Comparison of ENCODE assay signal across 8 cellular contexts in genomic region chr3:15601399-15602145, GRCh38. TPM values are rescaled to one million over a fixed set of nuclear protein-coding genes. Genes with fewer than 3 reads are reported as not detected.
DNase-seq lines count a peak whose midpoint lies in the region; ATAC-seq and TF ChIP-seq lines count a peak whose summit lies in the region.

TSS of gene BTD (plus strand) at chr3:15601745. CDS start at chr3:15635440, 33,695 bp downstream.
TSS of gene HACL1 (minus strand) at chr3:15601569. CDS start at chr3:15601463, 106 bp downstream.

- H3K9me2 ChIP-seq in GM23248 (ENCODE audit: insufficient read depth), result no peaks in the 10 kb centered on the region
- H3K9me2 ChIP-seq in Loucy (replicated peaks; ENCODE audit: low read depth, low read length), result no peaks in the 10 kb centered on the region

- H3K9me3 Mint-ChIP-seq in activated T-helper 17 cell treated with anti-CD3 and anti-CD28 coated beads, Interleukin-2, amount 50 U/mL, for 72 hours, result no peaks in the 10 kb centered on the region

- peaks cover 24% of the 10 kb centered on the region for H3K4me1 ChIP-seq in GM23248 (ENCODE audit: insufficient read depth)
- H3K4me1 ChIP-seq in Loucy (ENCODE audit: insufficient read depth, low read length, poor library complexity, severe bottlenecking), result peaks cover 9% of the 10 kb centered on the region
- H3K4me1 ChIP-seq in thoracic aorta (ENCODE audit: control insufficient read depth in 1 of 2, low read depth in 2 of 2), result peaks cover 20 to 24% of the 10 kb centered on the region in 2 donors

- H3K36me3 Mint-ChIP-seq in activated T-helper 17 cell treated with anti-CD3 and anti-CD28 coated beads, Interleukin-2, amount 50 U/mL, for 72 hours (ENCODE audit: low read depth), result peaks cover 51% of the 10 kb centered on the region

- H3K27me3 ChIP-seq in GM23248 (replicated peaks; ENCODE audit: insufficient read depth) (no peaks in the 10 kb centered on the region), Loucy (ENCODE audit: insufficient read depth, low read length, poor library complexity, severe bottlenecking) (no peaks in the 10 kb centered on the region), thoracic aorta (replicated peaks; ENCODE audit: insufficient read depth) (no peaks in the 10 kb centered on the region)

- H3K79me2 ChIP-seq in GM23248 (ENCODE audit: insufficient read depth) (peaks cover 25% of the 10 kb centered on the region), Loucy (ENCODE audit: insufficient read depth, low read length) (peaks cover 28% of the 10 kb centered on the region)

- peak within 1 kb of the TSS; percentile 88 for H3K9ac ChIP-seq in GM23248
- H3K9ac ChIP-seq in Loucy (ENCODE audit: low read depth, low read length, poor library complexity, severe bottlenecking), result peak within 1 kb of the TSS; percentile 79

- in situ Hi-C loops in GM23248 (cut with MboI), result no loop called here

- H3K27ac Mint-ChIP-seq in activated T-helper 17 cell treated with anti-CD3 and anti-CD28 coated beads, Interleukin-2, amount 50 U/mL, for 72 hours, result peak within 1 kb of the TSS; percentile 99

- H3K9me3 ChIP-seq in GM23248 (ENCODE audit: low read depth) (no peaks in the 10 kb centered on the region), Loucy (ENCODE audit: insufficient read depth, low read depth, low read length) (no peaks in the 10 kb centered on the region), thoracic aorta (no peaks in the 10 kb centered on the region)

- H3K36me3 ChIP-seq in GM23248 (ENCODE audit: low read depth) (peaks cover 7% of the 10 kb centered on the region; the same call in 1 of the 2 replicates), Loucy (ENCODE audit: insufficient read depth, low read length) (no peaks in the 10 kb centered on the region; the same call in 1 of the 2 replicates), thoracic aorta (peaks cover 7% of the 10 kb centered on the region)

- H3K27ac ChIP-seq in GM23248 (peak within 1 kb of the TSS; percentile 81), thoracic aorta (peak within 1 kb of the TSS; percentile 83)

- H3K4me3 Mint-ChIP-seq in activated T-helper 17 cell treated with anti-CD3 and anti-CD28 coated beads, Interleukin-2, amount 50 U/mL, for 72 hours, result peak within 1 kb of the TSS; percentile 100

- H3F3A ChIP-seq in GM23248 (ENCODE audit: insufficient read depth), result peaks cover 7% of the 10 kb centered on the region
- H3F3A ChIP-seq in Loucy (ENCODE audit: low read depth), result no peaks in the 10 kb centered on the region

- no peaks in the 10 kb centered on the region for H3K27me3 Mint-ChIP-seq in activated T-helper 17 cell treated with anti-CD3 and anti-CD28 coated beads, Interleukin-2, amount 50 U/mL, for 72 hours

- H3K4me2 ChIP-seq in GM23248 (ENCODE audit: unreplicated experiment) (peak within 1 kb of the TSS; percentile 84), Loucy (ENCODE audit: low read depth, low read length, poor library complexity, severe bottlenecking) (peak within 1 kb of the TSS; percentile 96)

- H4K20me1 ChIP-seq in GM23248 (ENCODE audit: insufficient read depth) (no peaks in the 10 kb centered on the region), Loucy (ENCODE audit: insufficient read depth, low read length, poor library complexity, severe bottlenecking) (no peaks in the 10 kb centered on the region)

- 1% methylated on average over 53 to 60 of the region's 61 CpGs for WGBS in GM23248 (ENCODE audit: low coverage in 1 of 2, low lambda C conversion rate in 2 of 2, missing lambda C conversion rate in 2 of 2), 2 experiments

- peak; percentile 100 for DNase-seq in EL
- DNase-seq in GM23248, result peak; percentile 99
- DNase-seq in foreskin melanocyte, result peak; percentile 99
- DNase-seq in occipital lobe (lab: John Stamatoyannopoulos, UW), result no peak
- DNase-seq in thoracic aorta (ENCODE audit: low spot score), result peak; percentile 94
- no peak for DNase-seq in NCI-H748 treated with DMSO at 0.1 percent for 48 hours (lab: John Stamatoyannopoulos, UW)

- TF ChIP-seq CTCF in Loucy (conservative IDR thresholded peaks at IDR 0.05; ENCODE audit: low read length), result peak; percentile 43
- no peak for TF ChIP-seq CTCF in thoracic aorta (IDR thresholded peaks at IDR 0.05)

- H2AFZ ChIP-seq in GM23248 (peak within 1 kb of the TSS; percentile 92), Loucy (ENCODE audit: low read length) (peak within 1 kb of the TSS; percentile 90)

- H3K4me1 Mint-ChIP-seq in activated T-helper 17 cell treated with anti-CD3 and anti-CD28 coated beads, Interleukin-2, amount 50 U/mL, for 72 hours, result peaks cover 36% of the 10 kb centered on the region

- H3K4me3 ChIP-seq in GM23248, result peak within 1 kb of the TSS; percentile 97
- peak within 1 kb of the TSS; percentile 87 for H3K4me3 ChIP-seq in Loucy (ENCODE audit: low read length, poor library complexity, severe bottlenecking)
- peak within 1 kb of the TSS; percentile 97 for H3K4me3 ChIP-seq in thoracic aorta

- peak; percentile 93 for ATAC-seq in activated T-helper 17 cell treated with anti-CD3 and anti-CD28 coated beads, Interleukin-2, amount 50 U/mL, for 72 hours (replicated peaks)
- ATAC-seq in thoracic aorta (ENCODE audit: insufficient number of reproducible peaks, low FRiP score, low read depth), result peak; percentile 99

RNA-seq across cellular contexts. Expression of gene BTD, which starts in this region (rescaled TPM):
- total RNA-seq in GM23248 (2014; rRNA removed; shearing (Covaris generic)), result 24.2 and 48.0 TPM in 2 replicates
- 19.7 and 20.1 TPM in 2 replicates for polyA plus RNA-seq in GM23248 (2016; fragmentation: Nextera tagmentation; extraction: Ambion mirVana)
- total RNA-seq in activated T-helper 17 cell treated with anti-CD3 and anti-CD28 coated beads, Interleukin-2, amount 50 U/mL, for 72 hours, result 10 to 100 TPM in 1 of 2 donors, 1 to 10 TPM in 1; 9.9 to 15.2 TPM
- total RNA-seq in occipital lobe (19.5 TPM), thoracic aorta (10 to 100 TPM; 19.4 to 23.3 TPM)

RNA-seq across cellular contexts. Expression of gene HACL1, which starts in this region (rescaled TPM):
- 13.4 and 14.3 TPM in 2 replicates for total RNA-seq in GM23248 (2014; rRNA removed; shearing (Covaris generic))
- polyA plus RNA-seq in GM23248 (2016; fragmentation: Nextera tagmentation; extraction: Ambion mirVana), result 16.3 and 18.8 TPM in 2 replicates
- total RNA-seq in activated T-helper 17 cell treated with anti-CD3 and anti-CD28 coated beads, Interleukin-2, amount 50 U/mL, for 72 hours, result 10 to 100 TPM; 20.0 to 26.6 TPM
- total RNA-seq in occipital lobe, result 38.4 TPM
- 10 to 100 TPM; 14.5 to 21.6 TPM for total RNA-seq in thoracic aorta

Comparison
In these comparisons a context has a peak if more than half of its experiments do, and no peak if none do; other contexts are left out.
1. DNase-seq: peak in EL (single experiment), GM23248 (single experiment), foreskin melanocyte (single experiment) and thoracic aorta (single experiment); none in occipital lobe (single experiment) and NCI-H748 treated with DMSO at 0.1 percent for 48 hours (single experiment).
2. Peak in every context shown above with its lines, with median percentiles within 50 percentile points of each other: H3K4me3 ChIP-seq.